8 cellular contexts compared by ENCODE assay signal in genomic region chr19:53879145-53880037, GRCh38.
DNase-seq lines count a peak whose midpoint lies in the region; ATAC-seq, FAIRE-seq and TF ChIP-seq lines count a peak whose summit lies in the region.

No MANE protein-coding gene starts in this region.

- peak; percentile 96 for DNase-seq in AG20443 (ENCODE audit: low spot score)
- peak; percentile 86 for DNase-seq in GM19239 (ENCODE audit: insufficient read length, low spot score)
- DNase-seq in RPMI8226 = peak; percentile 86
- DNase-seq in activated gamma-delta T cell (lab: John Stamatoyannopoulos, UW) = peak; percentile 60
- peak; percentile 84 to 96 for DNase-seq in foreskin fibroblast
- DNase-seq in nephron progenitor cell = peak; percentile 99
- DNase-seq in stimulated activated naive CD4-positive, alpha-beta T cell (lab: John Stamatoyannopoulos, UW) = peak; percentile 61 to 79 (median 69)

- FAIRE-seq in GM19239 (lab: Jason Lieb, UNC) = peak; percentile 53

- peak overlapping the region; percentile 55 for H3K27ac Mint-ChIP-seq in nephron progenitor cell

- peaks cover 53% of the 10 kb centered on the region for H3K4me1 Mint-ChIP-seq in nephron progenitor cell

- H3K27me3 Mint-ChIP-seq in nephron progenitor cell (ENCODE audit: low read depth, poor library complexity) = peaks cover 23% of the 10 kb centered on the region

- H3K4me3 Mint-ChIP-seq in nephron progenitor cell = no peak overlapping the region

- TF ChIP-seq CTCF in foreskin fibroblast (IDR thresholded peaks at IDR 0.05; ENCODE audit: low read depth, low read length) (no peak), nephron progenitor cell (IDR thresholded peaks at IDR 0.05) (no peak)

- peak; percentile 50 for ATAC-seq in HG03558 (IDR thresholded peaks at IDR 0.05; ENCODE audit: extremely low read depth, unreplicated experiment)

- peaks cover 28% of the 10 kb centered on the region for H3K36me3 Mint-ChIP-seq in nephron progenitor cell (ENCODE audit: low read depth)

- H3K4me3 ChIP-seq in foreskin fibroblast (ENCODE audit: low read depth in 1 of 2, low read length in 2 of 2) = peak overlapping the region; percentile 59 to 81

- no peaks in the 10 kb centered on the region for H3K9me3 Mint-ChIP-seq in nephron progenitor cell

Comparison
In these comparisons a context has a peak if more than half of its experiments do, and no peak if none do; other contexts are left out.
1. Peak in every context shown above with its lines: DNase-seq, ATAC-seq and H3K4me3 ChIP-seq.